Comparison of ENCODE assay signal across 16 cellular contexts in genomic region chrX:30822719-30823118, GRCh38.
"Had no signal": no experiment of that assay in that cellular context is flagged by ENCODE, and none has a peak within 500 bp of the region (broad histone marks: within the 10 kb centered on the region; RNA-seq: fewer than 3 reads in every experiment).

No MANE protein-coding gene starts in this region.

- H3K4me2 ChIP-seq: neural progenitor cell had no signal

- H3K4me1 ChIP-seq: adrenal gland, left lung, neural progenitor cell, sigmoid colon had no signal

- H3K9me3 ChIP-seq: adrenal gland, left lung, sigmoid colon had no signal

- H3K9ac ChIP-seq: neural progenitor cell had no signal

- H3K27ac Mint-ChIP-seq: activated naive CD4-positive, alpha-beta T cell treated with anti-CD3 and anti-CD28 coated beads, Interleukin-2, amount 10 ng/mL, durations not matched to agents 7 days and 5 days; neural progenitor cell had no signal

- H3K36me3 Mint-ChIP-seq: naive B cell, neural progenitor cell had no signal

- H3K27me3 Mint-ChIP-seq: naive B cell had no signal

- ATAC-seq: left lung had no signal

- H3K4me3 Mint-ChIP-seq: activated naive CD4-positive, alpha-beta T cell treated with anti-CD3 and anti-CD28 coated beads, Interleukin-2, amount 10 ng/mL, durations not matched to agents 7 days and 5 days; neural progenitor cell had no signal

- H3K36me3 ChIP-seq: adrenal gland, cardiac muscle cell, left lung, neural progenitor cell, sigmoid colon had no signal

- H3K9me3 Mint-ChIP-seq: activated naive CD4-positive, alpha-beta T cell treated with anti-CD3 and anti-CD28 coated beads, Interleukin-2, amount 10 ng/mL, durations not matched to agents 7 days and 5 days; neural progenitor cell had no signal

- FAIRE-seq: kidney had no signal

- H3K4me1 Mint-ChIP-seq: neural progenitor cell had no signal

- DNase-seq: activated CD4-positive, alpha-beta T cell treated with anti-CD3 and anti-CD28 coated beads for 1 hour; activated CD4-positive, alpha-beta T cell treated with anti-CD3 and anti-CD28 coated beads, Interleukin-2, amount 50 U/mL, for 4 hours; activated naive CD4-positive, alpha-beta T cell treated with anti-CD3 and anti-CD28 coated beads, Interleukin-2, amount 10 ng/mL, durations not matched to agents 7 days and 5 days; activated T-cell treated with anti-CD3 and anti-CD28 coated beads, Interleukin-2, amount 50 U/mL, for 1 hour; adrenal gland; hippocampal formation; kidney; left lung; mammary epithelial cell; sigmoid colon; stimulated activated CD4-positive, alpha-beta T cell treated with anti-CD3 and anti-CD28 coated beads, Interleukin-12 subunit alpha, Interleukin-12 subunit beta, amount 100 ng/mL, for 4 hours; stimulated activated CD4-positive, alpha-beta T cell treated with anti-CD3 and anti-CD28 coated beads, Interleukin-2, amount 100 ng/mL, for 24 hours; T1000 had no signal

- H3K4me3 ChIP-seq: adrenal gland, cardiac muscle cell, left lung, neural progenitor cell, sigmoid colon had no signal

- H3K27ac ChIP-seq: adrenal gland, cardiac muscle cell, left lung, neural progenitor cell, sigmoid colon had no signal

- H3K27me3 ChIP-seq: cardiac muscle cell, left lung, neural progenitor cell, sigmoid colon had no signal
